ENCODE assay signal across 15 cellular contexts in the genomic region with DNA sequence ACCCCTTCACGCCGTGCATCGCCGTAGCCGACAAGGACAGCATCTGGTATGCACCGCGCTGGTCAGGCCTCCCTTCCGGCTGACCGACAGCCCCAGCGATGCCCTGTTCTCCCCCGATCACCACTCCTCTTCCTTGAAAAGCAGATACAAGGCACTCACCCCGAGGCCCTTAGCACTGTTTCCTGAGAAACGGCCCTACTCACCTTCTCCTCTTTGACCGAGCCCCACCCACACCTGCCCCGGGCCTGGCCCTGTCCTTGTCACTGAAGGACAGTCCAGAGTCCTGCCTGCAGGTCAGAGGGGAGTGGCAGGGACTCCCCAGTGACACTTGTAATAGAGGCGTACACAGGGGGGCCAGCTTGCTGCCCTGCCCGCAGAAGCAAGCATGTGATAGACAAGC.
"Had no signal": no experiment of that assay in that cellular context is flagged by ENCODE, and none has a peak within 500 bp of the region (broad histone marks: within the 10 kb centered on the region; RNA-seq: fewer than 3 reads in every experiment).

No MANE protein-coding gene starts in this region.

- H3K9me3 Mint-ChIP-seq: activated CD4-positive, alpha-beta memory T cell treated with anti-CD3 and anti-CD28 coated beads, Interleukin-2, amount 10 ng/mL, durations not matched to agents 7 days and 5 days; activated naive CD4-positive, alpha-beta T cell treated with anti-CD3 and anti-CD28 coated beads, Interleukin-2, amount 50 U/mL, for 72 hours; dendritic cell treated with granulocyte-macrophage colony-stimulating factor and Interleukin-4, amounts not matched to agents 40 ng/mL and 50 ng/mL, for 4 days; T-cell had no signal

- H3K27ac Mint-ChIP-seq: activated CD4-positive, alpha-beta memory T cell treated with anti-CD3 and anti-CD28 coated beads, Interleukin-2, amount 10 ng/mL, durations not matched to agents 7 days and 5 days; activated CD4-positive, alpha-beta T cell treated with anti-CD3 and anti-CD28 coated beads for 36 hours; dendritic cell treated with granulocyte-macrophage colony-stimulating factor and Interleukin-4, amounts not matched to agents 40 ng/mL and 50 ng/mL, for 4 days; endodermal cell; T-cell had no signal

- H3K4me3 ChIP-seq: SJSA1, testis had no signal

- H3K27ac ChIP-seq: SJSA1, testis had no signal

- H3K27me3 Mint-ChIP-seq: activated CD4-positive, alpha-beta memory T cell treated with anti-CD3 and anti-CD28 coated beads, Interleukin-2, amount 10 ng/mL, durations not matched to agents 7 days and 5 days; activated CD4-positive, alpha-beta T cell treated with anti-CD3 and anti-CD28 coated beads for 36 hours; brain; dendritic cell treated with granulocyte-macrophage colony-stimulating factor and Interleukin-4, amounts not matched to agents 40 ng/mL and 50 ng/mL, for 4 days; T-cell had no signal

- H3K4me1 Mint-ChIP-seq: activated CD4-positive, alpha-beta T cell treated with anti-CD3 and anti-CD28 coated beads for 36 hours; endodermal cell had no signal

- H3K4me1 ChIP-seq: SJSA1 had no signal

- H3K4me3 Mint-ChIP-seq: activated CD4-positive, alpha-beta memory T cell treated with anti-CD3 and anti-CD28 coated beads, Interleukin-2, amount 10 ng/mL, durations not matched to agents 7 days and 5 days; activated CD4-positive, alpha-beta T cell treated with anti-CD3 and anti-CD28 coated beads for 36 hours; brain; dendritic cell treated with granulocyte-macrophage colony-stimulating factor and Interleukin-4, amounts not matched to agents 40 ng/mL and 50 ng/mL, for 4 days; endodermal cell; T-cell had no signal

- DNase-seq: activated CD4-positive, alpha-beta memory T cell treated with anti-CD3 and anti-CD28 coated beads, Interleukin-2, amount 10 ng/mL, durations not matched to agents 7 days and 5 days; activated CD4-positive, alpha-beta T cell treated with anti-CD3 and anti-CD28 coated beads for 36 hours; amniotic stem cell; endodermal cell; erythroblast; mesenchymal stem cell; stimulated activated CD4-positive, alpha-beta T cell treated with anti-CD3 and anti-CD28 coated beads, Interleukin-2, amount 100 ng/mL, for 24 hours; stimulated activated naive CD4-positive, alpha-beta T cell treated with Interleukin-2 at 50 U/mL for 16 hours; T-cell; T1000; testis had no signal

- H3K27me3 ChIP-seq: SJSA1, testis had no signal

- H3K9me3 ChIP-seq: SJSA1, testis had no signal

- ATAC-seq: activated CD4-positive, alpha-beta T cell treated with anti-CD3 and anti-CD28 coated beads for 36 hours; activated naive CD4-positive, alpha-beta T cell treated with anti-CD3 and anti-CD28 coated beads, Interleukin-2, amount 50 U/mL, for 72 hours; T-cell had no signal
